In genomic region chr2:25920326-25920725, GRCh38 we compare ENCODE assay signal across 18 cellular contexts. TPM values are rescaled to one million over a fixed set of nuclear protein-coding genes. Genes with fewer than 3 reads are reported as not detected.
DNase-seq lines count a peak whose midpoint lies in the region; ATAC-seq, FAIRE-seq and TF ChIP-seq lines count a peak whose summit lies in the region.
"Had no signal": no experiment of that assay in that cellular context is flagged by ENCODE, and none has a peak within 500 bp of the region (broad histone marks: within the 10 kb centered on the region; RNA-seq: fewer than 3 reads in every experiment).

No MANE protein-coding gene starts in this region.

- H3K27me3 ChIP-seq in IMR-90 (ENCODE audit: control insufficient read depth, insufficient read depth, low read length) (peaks cover 23% of the 10 kb centered on the region), mesenchymal stem cell (ENCODE audit: control insufficient read depth in 1 of 2, insufficient read depth in 1 of 2, low read length in 2 of 2) (no peaks in the 10 kb centered on the region), pancreas (no peaks in the 10 kb centered on the region)
- H3K27me3 ChIP-seq: colonic mucosa, Peyer's patch, vagina had no signal

- dilution Hi-C loops in IMR-90 (cut with HindIII; ENCODE audit: low sequenced_read_pairs, unreplicated experiment): no loop called here

- 0 out of 2 replicates have a peak, but pooled peaks cover 3% of the 10 kb centered on the region for H4K20me1 ChIP-seq in IMR-90 (ENCODE audit: insufficient read depth, low read length)

- in situ Hi-C loops in IMR-90 (cut with MboI; ENCODE audit: low sequenced_read_pairs): no loop called here

- H3K4me3 ChIP-seq in IMR-90 (ENCODE audit: insufficient read depth, low read depth, low read length): no peak overlapping the region
- H3K4me3 ChIP-seq in choroid plexus epithelial cell (ENCODE audit: low read depth, low read length): no peak overlapping the region
- no peak overlapping the region for H3K4me3 ChIP-seq in mesenchymal stem cell (ENCODE audit: insufficient read depth in 1 of 2, low read depth in 1 of 2, low read length in 2 of 2)
- no peak overlapping the region for H3K4me3 ChIP-seq in pancreas
- H3K4me3 ChIP-seq: colonic mucosa, Peyer's patch, vagina had no signal

- H3K79me1 ChIP-seq in IMR-90 (ENCODE audit: low read depth in 1 of 2, low read length in 2 of 2) (no peaks in the 10 kb centered on the region), mesenchymal stem cell (replicated peaks; ENCODE audit: low read length, poor library complexity, severe bottlenecking) (no peaks in the 10 kb centered on the region)

- no peak overlapping the region for H3K23ac ChIP-seq in IMR-90 (ENCODE audit: low read depth, low read length)
- H3K23ac ChIP-seq in mesenchymal stem cell (ENCODE audit: low read length in 2 of 2): no peak overlapping the region

- WGBS in IMR-90 (ENCODE audit: extremely low coverage in 2 of 2, insufficient read length in 1 of 2), 2 experiments: no CpG with 5 or more reads among the region's 5 CpGs
- 15% methylated on average over 5 of the region's 5 CpGs for WGBS in mesenchymal stem cell
- WGBS in pancreas, 2 donors: 96 to 98% methylated on average over 5 of the region's 5 CpGs

- no peak for TF ChIP-seq RAD21 in IMR-90 (IDR thresholded peaks at IDR 0.05; ENCODE audit: low read length)

- H2AK9ac ChIP-seq in IMR-90 (replicated peaks; ENCODE audit: low read depth, low read length, poor library complexity): no peak overlapping the region

- TF ChIP-seq POLR2A in IMR-90 (IDR thresholded peaks at IDR 0.05; ENCODE audit: low read depth, low read length): no peak

- peak; percentile 80 for DNase-seq in AG20443 (ENCODE audit: low spot score)
- DNase-seq in IMR-90: peak; percentile 87
- peak; percentile 70 for DNase-seq in choroid plexus epithelial cell (ENCODE audit: low read depth)
- peak; percentile 89 for DNase-seq in mesenchymal stem cell
- no peak for DNase-seq in pons (ENCODE audit: low spot score)
- DNase-seq in NCI-H2196 treated with DMSO at 0.1 percent for 48 hours (lab: John Stamatoyannopoulos, UW; ENCODE audit: unreplicated experiment): no peak
- DNase-seq in pancreas: no peak
- DNase-seq: activated CD4-positive, alpha-beta T cell treated with anti-CD3 and anti-CD28 coated beads for 36 hours; colonic mucosa; glutamatergic neuron; NCI-H146; occipital lobe; Peyer's patch; stimulated activated CD4-positive, alpha-beta T cell treated with anti-CD3 and anti-CD28 coated beads, Interleukin-4, amount 100 ng/mL, for 24 hours; substantia nigra had no signal

- H3K9me3 ChIP-seq in IMR-90 (ENCODE audit: control insufficient read depth, insufficient read depth, low read length) (no peaks in the 10 kb centered on the region), mesenchymal stem cell (ENCODE audit: control insufficient read depth, low read length) (no peaks in the 10 kb centered on the region), pancreas (no peaks in the 10 kb centered on the region)
- H3K9me3 ChIP-seq: colonic mucosa, Peyer's patch, vagina had no signal

- no peaks in the 10 kb centered on the region for H3K9me1 ChIP-seq in IMR-90 (ENCODE audit: insufficient read depth, low read length)

- intact Hi-C loops in IMR-90 (cut with micrococcal nuclease): no loop called here
- intact Hi-C loops in pancreas (cut with DNase I): no loop called here

- no peak overlapping the region for H2BK120ac ChIP-seq in IMR-90 (ENCODE audit: low read depth, low read length)
- no peak overlapping the region for H2BK120ac ChIP-seq in mesenchymal stem cell (ENCODE audit: low read depth, low read length)

- H3K14ac ChIP-seq in IMR-90 (replicated peaks; ENCODE audit: low read depth, low read length): no peak overlapping the region
- H3K14ac ChIP-seq in mesenchymal stem cell (ENCODE audit: low read length in 2 of 2): no peak overlapping the region

- H2AK5ac ChIP-seq in IMR-90 (ENCODE audit: low read depth, low read length): no peak overlapping the region
- no peak overlapping the region for H2AK5ac ChIP-seq in mesenchymal stem cell (ENCODE audit: low read length, severe bottlenecking)

- H3K4me1 ChIP-seq in IMR-90 (ENCODE audit: control insufficient read depth, insufficient read depth, low read length) (no peaks in the 10 kb centered on the region; the same call in 1 of the 2 replicates), mesenchymal stem cell (ENCODE audit: control insufficient read depth, insufficient read depth, low read depth, low read length) (no peaks in the 10 kb centered on the region), pancreas (no peaks in the 10 kb centered on the region)
- H3K4me1 ChIP-seq: colonic mucosa, Peyer's patch, vagina had no signal

- H2BK5ac ChIP-seq in IMR-90 (ENCODE audit: low read depth, low read length, poor library complexity, severe bottlenecking) (no peak overlapping the region), mesenchymal stem cell (ENCODE audit: low read depth, low read length, poor library complexity, severe bottlenecking) (no peak overlapping the region)

- no peak overlapping the region for H2BK15ac ChIP-seq in IMR-90 (ENCODE audit: low read depth, low read length)
- no peak overlapping the region for H2BK15ac ChIP-seq in mesenchymal stem cell (ENCODE audit: low read depth, poor library complexity, severe bottlenecking)

- POLR2A ChIA-PET in IMR-90 (lab: Charles Lee; ENCODE audit: unreplicated experiment): interaction anchor here (0.6 kb wide), 1 partner anchor 147 kb away, joined by 4 read pairs; no protein-coding TSS in a partner anchor

- no peak overlapping the region for H3K18ac ChIP-seq in IMR-90 (ENCODE audit: low read depth, low read length)
- H3K18ac ChIP-seq in mesenchymal stem cell (ENCODE audit: low read depth in 1 of 2, low read length in 2 of 2): no peak overlapping the region

- H4K8ac ChIP-seq in IMR-90 (ENCODE audit: low read depth in 2 of 2, low read length in 2 of 2) (no peak overlapping the region), mesenchymal stem cell (ENCODE audit: low read length) (no peak overlapping the region)

- CTCF ChIA-PET in IMR-90 (lab: Yijun Ruan, JAX): no interaction called here

- TF ChIP-seq CTCF in IMR-90 (conservative IDR thresholded peaks at IDR 0.05; ENCODE audit: low read depth, low read length) (no peak), choroid plexus epithelial cell (conservative IDR thresholded peaks at IDR 0.05; ENCODE audit: low read depth, low read length) (no peak), pancreas (IDR thresholded peaks at IDR 0.05) (no peak)

- no peak overlapping the region for H4K5ac ChIP-seq in IMR-90 (ENCODE audit: low read depth, low read length)

- ATAC-seq in IMR-90 (ENCODE audit: low read depth) (peak; percentile 90), GM19467 (IDR thresholded peaks at IDR 0.05; ENCODE audit: unreplicated experiment) (no peak), pancreas (no peak)
- ATAC-seq: activated CD4-positive, alpha-beta T cell treated with anti-CD3 and anti-CD28 coated beads for 36 hours; SK-N-SH treated with all-trans-retinoic acid at 6 μM for 48 hours had no signal

- H3K36me3 ChIP-seq in IMR-90 (ENCODE audit: control insufficient read depth, insufficient read depth, low read length) (no peaks in the 10 kb centered on the region), mesenchymal stem cell (ENCODE audit: control insufficient read depth in 1 of 2, insufficient read depth in 2 of 2, low read depth in 1 of 2, low read length in 2 of 2) (no peaks in the 10 kb centered on the region), pancreas (no peaks in the 10 kb centered on the region)
- H3K36me3 ChIP-seq: colonic mucosa, Peyer's patch, vagina had no signal

- H2BK12ac ChIP-seq in mesenchymal stem cell (ENCODE audit: low read length in 2 of 2): no peak overlapping the region

- H3K4ac ChIP-seq in IMR-90 (ENCODE audit: low read depth, low read length) (no peak overlapping the region), mesenchymal stem cell (ENCODE audit: low read depth in 1 of 2, low read length in 2 of 2) (no peak overlapping the region)

- no peak overlapping the region for H3K56ac ChIP-seq in IMR-90 (ENCODE audit: extremely low read depth, insufficient read depth, low read length)

- H2AFZ ChIP-seq in IMR-90 (replicated peaks; ENCODE audit: low read length, poor library complexity): no peak overlapping the region
- H2AFZ ChIP-seq in mesenchymal stem cell (ENCODE audit: low read depth, low read length): no peak overlapping the region

- H4K91ac ChIP-seq in IMR-90 (ENCODE audit: insufficient read depth, low read depth, low read length): no peak overlapping the region
- H4K91ac ChIP-seq in mesenchymal stem cell (ENCODE audit: low read length): no peak overlapping the region

- H2BK20ac ChIP-seq in IMR-90 (ENCODE audit: low read depth, low read length): no peak overlapping the region

- no peak for FAIRE-seq in pancreas (lab: Jason Lieb, UNC)

- peak overlapping the region; percentile 17; the same call in 1 of the 2 replicates for H3K27ac ChIP-seq in IMR-90 (ENCODE audit: insufficient read depth, low read length)
- H3K27ac ChIP-seq in mesenchymal stem cell (ENCODE audit: low read length, poor library complexity, severe bottlenecking): no peak overlapping the region
- no peak overlapping the region for H3K27ac ChIP-seq in pancreas
- H3K27ac ChIP-seq: colonic mucosa, Peyer's patch, vagina had no signal

- H3K4me2 ChIP-seq in IMR-90 (ENCODE audit: low read depth, low read length) (no peak overlapping the region), mesenchymal stem cell (ENCODE audit: low read length, poor library complexity, severe bottlenecking) (no peak overlapping the region)

- no TSS peak for BruUV-seq in IMR-90 (replicated peaks; lab: Mats Ljungman, UMichigan)

- H3K9ac ChIP-seq in IMR-90 (ENCODE audit: low read depth, low read length) (no peak overlapping the region), mesenchymal stem cell (ENCODE audit: low read length) (no peak overlapping the region)

TF ChIP-seq in IMR-90, 13 proteins besides CTCF, POLR2A, EP300 and RAD21 (continues in another document):
- TF ChIP-seq USF2 (IDR thresholded peaks at IDR 0.05; ENCODE audit: low read depth, low read length) (no peak), MXI1 (IDR thresholded peaks at IDR 0.05; ENCODE audit: borderline replicate concordance, low read depth, low read length) (no peak), FOS (IDR thresholded peaks at IDR 0.05; ENCODE audit: low read depth, low read length) (peak; percentile 63; the same call in 1 of the 2 replicates)

RNA-seq across cellular contexts. Expression of gene ASXL2, which starts 42.0 kb away (rescaled TPM):
- total RNA-seq in IMR-90 (2012; rRNA removed) (7.5 and 8.1 TPM in 2 replicates), pancreas (10 to 100 TPM in 3 of 6 donors, 1 to 10 TPM in 3; 8.9 to 21.7 (median 12.0) TPM)
- polyA plus RNA-seq in IMR-90 (2012; rRNA removed) (4.9 and 5.3 TPM in 2 replicates), pancreas (1 to 10 TPM; 1.6 to 1.7 TPM)
- 1.4 TPM in 2 replicates for polyA plus RNA-seq in IMR-90 (2012; cell fraction: cytosol; rRNA removed)
- polyA plus RNA-seq in IMR-90 (2012; cell fraction: nucleus; rRNA removed; ENCODE audit: low replicate concordance): 2.6 and 8.2 TPM in 2 replicates
- 12.3 TPM for polyA plus RNA-seq in mesenchymal stem cell (2013, experiment 1 of 2)
- 11.7 TPM for polyA plus RNA-seq in mesenchymal stem cell (2013, experiment 2 of 2)

Comparison
In these comparisons a context has a peak if more than half of its experiments do, and no peak if none do; other contexts are left out.
1. DNase-seq: peak in AG20443 (single experiment), IMR-90 (single experiment), choroid plexus epithelial cell (single experiment) and mesenchymal stem cell (single experiment); none in pons (single experiment), NCI-H2196 treated with DMSO at 0.1 percent for 48 hours (single experiment) and pancreas (0 of 6).